ENCODE assay signal across 6 cellular contexts in the genomic region with DNA sequence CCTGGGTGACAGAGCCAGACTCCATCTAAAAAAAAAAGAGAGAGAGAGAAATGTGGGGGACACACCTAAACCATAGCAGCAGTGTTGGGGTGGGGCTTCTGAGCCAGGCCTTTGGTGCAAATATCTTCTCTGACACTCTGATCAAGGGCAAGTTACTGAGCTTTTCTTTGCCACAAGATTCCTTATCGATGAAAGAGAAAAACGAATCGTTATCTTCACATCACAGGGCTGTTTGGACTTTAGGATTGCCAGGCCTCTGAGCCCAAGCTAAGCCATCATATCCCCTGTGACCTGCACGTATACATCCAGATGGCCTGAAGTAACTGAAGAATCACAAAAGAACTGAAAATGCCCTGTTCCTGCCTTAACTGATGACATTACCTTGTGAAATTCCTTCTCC. TPM values are rescaled to one million over a fixed set of nuclear protein-coding genes. Genes with fewer than 3 reads are reported as not detected.
"Had no signal": no experiment of that assay in that cellular context is flagged by ENCODE, and none has a peak within 500 bp of the region (broad histone marks: within the 10 kb centered on the region; RNA-seq: fewer than 3 reads in every experiment).

No MANE protein-coding gene starts in this region.

RNA-seq across cellular contexts. Expression of a gene that starts 22.3 kb away (rescaled TPM):
- total RNA-seq: activated B cell treated with CpG ODN at 0.5 μM for 24 hours; activated T-helper 17 cell treated with anti-CD3 and anti-CD28 coated beads, Interleukin-2, amount 50 U/mL, for 72 hours; aorta; cardiac septum; cerebellum; T-helper 17 cell had no signal
- polyA plus RNA-seq: aorta had no signal
